26 cellular contexts compared by ENCODE assay signal in genomic region chr11:45741032-45741431, GRCh38.
"Had no signal": no experiment of that assay in that cellular context is flagged by ENCODE, and none has a peak within 500 bp of the region (broad histone marks: within the 10 kb centered on the region; RNA-seq: fewer than 3 reads in every experiment).

No MANE protein-coding gene starts in this region.

- H3K27me3 ChIP-seq: ovary, right lobe of liver, suprapubic skin, thyroid gland, upper lobe of left lung had no signal

- ATAC-seq: effector memory CD8-positive, alpha-beta T cell; natural killer cell; stimulated activated naive CD8-positive, alpha-beta T cell treated with anti-CD3 and anti-CD28 coated beads, Interleukin-15, amount 100 ng/mL, for 72 hours had no signal

- H3K36me3 ChIP-seq: ovary, right lobe of liver, suprapubic skin, thyroid gland, upper lobe of left lung had no signal

- H3K9me3 ChIP-seq: ovary, right lobe of liver, suprapubic skin, thyroid gland, upper lobe of left lung had no signal

- H3K27ac ChIP-seq: ovary, right lobe of liver, suprapubic skin, thyroid gland, upper lobe of left lung had no signal

- H3K4me3 ChIP-seq: lung, ovary, right lobe of liver, smooth muscle cell, suprapubic skin, thyroid gland, upper lobe of left lung had no signal

- H3K4me1 ChIP-seq: thyroid gland had no signal

- H3K4me2 ChIP-seq: smooth muscle cell had no signal

- DNase-seq: cortex of kidney; effector memory CD8-positive, alpha-beta T cell; erythroblast; hippocampal formation; left cardiac atrium; natural killer cell; occipital lobe; ovary; posterior cingulate gyrus; retina; stimulated activated CD4-positive, alpha-beta T cell treated with anti-CD3 and anti-CD28 coated beads, Interleukin-12 subunit alpha, Interleukin-12 subunit beta, amount 100 ng/mL, for 4 hours; stimulated activated CD4-positive, alpha-beta T cell treated with anti-CD3 and anti-CD28 coated beads, Interleukin-1b, Interleukin-23, amount 100 ng/mL, for 48 hours; stimulated activated CD4-positive, alpha-beta T cell treated with anti-CD3 and anti-CD28 coated beads, Interleukin-4, amount 100 ng/mL, for 1 hour; stimulated activated CD8-positive, alpha-beta memory T cell treated with anti-CD3 and anti-CD28 coated beads, Interleukin-4, amount 100 ng/mL, for 48 hours; stimulated activated naive CD4-positive, alpha-beta T cell; stimulated activated naive CD8-positive, alpha-beta T cell treated with anti-CD3 and anti-CD28 coated beads, Interleukin-15, amount 100 ng/mL, for 72 hours; thyroid gland; upper lobe of left lung had no signal

- FAIRE-seq: endometrium, frontal cortex, islet of Langerhans, urothelium cell line had no signal
